Comparison of ENCODE assay signal across 8 cellular contexts in the genomic region with DNA sequence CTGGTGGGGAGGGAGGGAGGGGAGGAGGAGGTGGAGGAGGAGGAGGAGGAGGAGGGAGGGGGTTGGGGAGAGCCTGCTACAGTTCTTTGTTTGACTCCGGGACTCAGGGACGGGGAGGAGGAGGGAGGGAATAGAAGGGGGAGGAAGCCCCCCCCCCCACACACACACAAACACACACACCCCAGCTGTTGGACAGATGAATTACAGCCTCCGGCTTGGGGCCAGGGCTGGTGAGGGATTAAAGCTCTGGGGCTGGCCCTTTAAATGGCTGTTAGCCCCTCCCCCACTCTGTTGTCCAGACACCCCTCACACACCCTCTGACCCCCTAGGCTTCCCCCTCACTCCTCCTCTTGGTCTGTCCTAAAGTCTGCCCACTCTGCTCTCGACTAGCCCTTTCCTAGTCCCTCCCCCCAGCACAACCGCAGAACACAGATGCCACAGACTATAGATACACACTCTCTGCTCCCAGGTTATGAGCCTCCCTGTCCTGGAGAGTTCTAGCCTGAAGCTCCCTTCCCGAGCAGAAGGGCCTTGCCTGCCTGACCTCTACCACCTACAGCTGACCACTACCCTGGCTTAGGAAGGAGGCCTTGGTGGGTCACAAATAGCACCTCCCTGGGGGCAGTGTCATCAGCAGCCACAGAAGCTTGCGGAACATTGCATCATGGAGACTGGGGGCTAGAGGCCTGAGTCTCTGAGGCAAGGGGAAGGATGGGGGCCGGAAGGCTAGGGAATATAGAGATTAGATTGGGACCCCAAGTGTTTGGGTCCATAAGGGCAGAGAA. TPM values are rescaled to one million over a fixed set of nuclear protein-coding genes. Genes with fewer than 3 reads are reported as not detected.
DNase-seq lines count a peak whose midpoint lies in the region; ATAC-seq and TF ChIP-seq lines count a peak whose summit lies in the region.

No MANE protein-coding gene starts in this region.

- no peaks in the 10 kb centered on the region for H3K9me3 Mint-ChIP-seq in T-helper 2 cell treated with Interferon-gamma antibody and Interleukin-4, amounts not matched to agents 5 μg/mL and 100 μg/mL, for 36 hours
- no peaks in the 10 kb centered on the region for H3K9me3 Mint-ChIP-seq in nephron

- DNase-seq in EH (ENCODE audit: low read depth) (peak; percentile 83), LNCaP clone FGC (ENCODE audit: low read depth) (no peak), T-helper 9 cell (no peak), HEK293T (ENCODE audit: extremely low spot score) (no peak)
- no peak for DNase-seq in T-helper 2 cell treated with Interferon-gamma antibody and Interleukin-4, amounts not matched to agents 5 μg/mL and 100 μg/mL, for 36 hours (ENCODE audit: low spot score)

- WGBS in esophagus, 2 donors, result 28 to 38% methylated on average over 6 to 7 of the region's 8 CpGs

- H3K4me3 ChIP-seq in LNCaP clone FGC (ENCODE audit: low read depth, low read length), result peak overlapping the region; percentile 62
- peak overlapping the region in 1 of 2 donors; percentile 16 for H3K4me3 ChIP-seq in esophagus (ENCODE audit: low read depth in 1 of 2, low read length in 2 of 2)

- no peaks in the 10 kb centered on the region for H3K9me3 ChIP-seq in esophagus (ENCODE audit: control insufficient read depth in 2 of 2, insufficient read depth in 1 of 2, low read depth in 1 of 2, low read length in 1 of 2)

- H3K27me3 Mint-ChIP-seq in T-helper 2 cell treated with Interferon-gamma antibody and Interleukin-4, amounts not matched to agents 5 μg/mL and 100 μg/mL, for 36 hours (ENCODE audit: low read depth), result peaks cover 2% of the 10 kb centered on the region
- H3K27me3 Mint-ChIP-seq in nephron (ENCODE audit: low read depth), result no peaks in the 10 kb centered on the region

- POLR2A ChIA-PET in HEK293T (lab: Yijun Ruan, JAX), result interaction anchor here (0.6 to 1.1 kb wide), 4 partner anchors 17 to 152 kb away, joined by 3 to 4 read pairs (median 3); partner anchors contain the start of genes CNTROB and NAA38

- TF ChIP-seq CTCF in LNCaP clone FGC (IDR thresholded peaks at IDR 0.05; ENCODE audit: control insufficient read depth, extremely low read depth, insufficient read depth), result no peak
- TF ChIP-seq CTCF in nephron (IDR thresholded peaks at IDR 0.05; ENCODE audit: unreplicated experiment in 3 of 3), result no peak

- H3K27me3 ChIP-seq in esophagus (ENCODE audit: control insufficient read depth in 1 of 2, insufficient read depth in 2 of 2, low read length in 2 of 2), result no peaks in the 10 kb centered on the region

- peak overlapping the region; percentile 45 to 83 for H3K27ac ChIP-seq in esophagus (ENCODE audit: low read depth in 2 of 2, low read length in 1 of 2)

- CTCF ChIA-PET in HEK293T (lab: Yijun Ruan, JAX), result interaction anchor here (0.6 to 1.8 kb wide), 2 partner anchors 18 to 122 kb away, joined by 3 to 5 read pairs; no protein-coding TSS in a partner anchor

- peak overlapping the region; percentile 71 for H3K27ac Mint-ChIP-seq in T-helper 2 cell treated with Interferon-gamma antibody and Interleukin-4, amounts not matched to agents 5 μg/mL and 100 μg/mL, for 36 hours
- H3K27ac Mint-ChIP-seq in nephron, result peak overlapping the region; percentile 91 to 99 (median 96)

- peaks cover 9 to 21% of the 10 kb centered on the region in 2 donors for H3K4me1 ChIP-seq in esophagus (ENCODE audit: control insufficient read depth in 2 of 2, insufficient read depth in 2 of 2, low read length in 1 of 2)

- H3K36me3 ChIP-seq in esophagus (ENCODE audit: control insufficient read depth in 2 of 2, insufficient read depth in 2 of 2, low read length in 1 of 2), result no peaks in the 10 kb centered on the region

- H3K36me3 Mint-ChIP-seq in T-helper 2 cell treated with Interferon-gamma antibody and Interleukin-4, amounts not matched to agents 5 μg/mL and 100 μg/mL, for 36 hours (ENCODE audit: low read depth), result no peaks in the 10 kb centered on the region
- peaks cover 10% of the 10 kb centered on the region for H3K36me3 Mint-ChIP-seq in nephron (ENCODE audit: low read depth)

- ATAC-seq in esophagus mucosa, result no peak

- H3K4me1 Mint-ChIP-seq in T-helper 2 cell treated with Interferon-gamma antibody and Interleukin-4, amounts not matched to agents 5 μg/mL and 100 μg/mL, for 36 hours (ENCODE audit: low read depth), result peaks cover 64% of the 10 kb centered on the region
- peaks cover 54% of the 10 kb centered on the region for H3K4me1 Mint-ChIP-seq in nephron

- peak overlapping the region; percentile 71 for H3K4me3 Mint-ChIP-seq in T-helper 2 cell treated with Interferon-gamma antibody and Interleukin-4, amounts not matched to agents 5 μg/mL and 100 μg/mL, for 36 hours
- peak overlapping the region; percentile 94 to 97 (median 96) for H3K4me3 Mint-ChIP-seq in nephron

TF ChIP-seq in HEK293T, 16 proteins besides CTCF, POLR2A, EP300 and RAD21:
- TF ChIP-seq SUZ12 (IDR thresholded peaks at IDR 0.05), result no peak
- TF ChIP-seq HDGF (IDR thresholded peaks at IDR 0.05; ENCODE audit: borderline replicate concordance), result no peak
- TF ChIP-seq SP1 (IDR thresholded peaks at IDR 0.05), result no peak
- TF ChIP-seq TARDBP (IDR thresholded peaks at IDR 0.05), result no peak
- no peak for TF ChIP-seq ELF4 (IDR thresholded peaks at IDR 0.05)
- TF ChIP-seq ZNF384 (IDR thresholded peaks at IDR 0.05), result no peak
TF ChIP-seq in HEK293T: peak in this region for 0.

RNA-seq across cellular contexts. Expression of gene KDM6B, which starts 4.5 kb away (rescaled TPM):
- 1 to 10 TPM; 5.2 to 9.0 TPM for polyA plus RNA-seq in esophagus
- total RNA-seq in esophagus mucosa, result 16.7 TPM

RNA-seq across cellular contexts. Expression of gene TMEM88, which starts 16.4 kb away (rescaled TPM):
- 1 to 10 TPM; 8.7 to 9.7 TPM for polyA plus RNA-seq in esophagus
- 1.7 TPM for total RNA-seq in esophagus mucosa

RNA-seq across cellular contexts. Expression of gene NAA38, which starts 18.9 kb away (rescaled TPM):
- polyA plus RNA-seq in esophagus, result 100 to 1,000 TPM; 108 to 122 TPM
- 93.3 TPM for total RNA-seq in esophagus mucosa

RNA-seq across cellular contexts. Expression of gene CYB5D1, which starts 19.3 kb away (rescaled TPM):
- polyA plus RNA-seq in esophagus, result 1 to 10 TPM; 4.7 to 6.3 TPM
- 7.6 TPM for total RNA-seq in esophagus mucosa

RNA-seq across cellular contexts. Expression of gene CHD3, which starts 50.1 kb away (rescaled TPM):
- polyA plus RNA-seq in esophagus, result 10 to 100 TPM; 37.2 to 78.7 TPM
- total RNA-seq in esophagus mucosa, result 50.7 TPM
